ENCODE assay signal across 20 cellular contexts in genomic region chr5:115785395-115786009, GRCh38. TPM values are rescaled to one million over a fixed set of nuclear protein-coding genes. Genes with fewer than 3 reads are reported as not detected.
A peak's percentile ranks its signal among the peaks of the same experiment; 100 is the strongest.
DNase-seq lines count a peak whose midpoint lies in the region; ATAC-seq and TF ChIP-seq lines count a peak whose summit lies in the region.
"Had no signal": no experiment of that assay in that cellular context is flagged by ENCODE, and none has a peak within 500 bp of the region (broad histone marks: within the 10 kb centered on the region; RNA-seq: fewer than 3 reads in every experiment).

No MANE protein-coding gene starts in this region.

- peak overlapping the region; percentile 2 for H3K4me2 ChIP-seq in neural progenitor cell

- H3K36me3 Mint-ChIP-seq in neural progenitor cell = no peaks in the 10 kb centered on the region
- H3K36me3 Mint-ChIP-seq: activated CD4-positive, alpha-beta memory T cell treated with anti-CD3 and anti-CD28 coated beads for 36 hours; CD4-positive, alpha-beta memory T cell had no signal

- H2AFZ ChIP-seq in neural progenitor cell (replicated peaks) = peak overlapping the region; percentile 86

- H3K4me1 ChIP-seq in neural progenitor cell (no peaks in the 10 kb centered on the region), foreskin keratinocyte (no peaks in the 10 kb centered on the region)

- H3K9me3 ChIP-seq in neural progenitor cell (ENCODE audit: low read depth) = no peaks in the 10 kb centered on the region

- H3K36me3 ChIP-seq in neural progenitor cell = no peaks in the 10 kb centered on the region
- H3K36me3 ChIP-seq in brain microvascular endothelial cell (replicated peaks) = no peaks in the 10 kb centered on the region

- no peaks in the 10 kb centered on the region for H3F3A ChIP-seq in neural progenitor cell (ENCODE audit: low read depth)

- no peak overlapping the region for H3K4me3 Mint-ChIP-seq in neural progenitor cell
- H3K4me3 Mint-ChIP-seq: activated B cell treated with CpG ODN at 0.5 μM for 24 hours; activated CD4-positive, alpha-beta memory T cell treated with anti-CD3 and anti-CD28 coated beads for 36 hours; CD4-positive, alpha-beta memory T cell; T-helper 2 cell treated with Interferon-gamma antibody and Interleukin-4, amounts not matched to agents 5 μg/mL and 100 μg/mL, for 36 hours had no signal

- H4K20me1 ChIP-seq in neural progenitor cell (ENCODE audit: low read depth) = no peaks in the 10 kb centered on the region

- POLR2A ChIA-PET in HEK293T (lab: Yijun Ruan, JAX) = interaction anchor here (1.4 kb wide), 1 partner anchor 11 kb away, joined by 4 read pairs; no protein-coding TSS in a partner anchor

- H3K27ac Mint-ChIP-seq in neural progenitor cell = peak overlapping the region; percentile 88
- H3K27ac Mint-ChIP-seq: activated B cell treated with CpG ODN at 0.5 μM for 24 hours; activated CD4-positive, alpha-beta memory T cell treated with anti-CD3 and anti-CD28 coated beads for 36 hours; CD4-positive, alpha-beta memory T cell; T-helper 2 cell treated with Interferon-gamma antibody and Interleukin-4, amounts not matched to agents 5 μg/mL and 100 μg/mL, for 36 hours had no signal

- H3K9me3 Mint-ChIP-seq in neural progenitor cell = no peaks in the 10 kb centered on the region
- H3K9me3 Mint-ChIP-seq: activated B cell treated with CpG ODN at 0.5 μM for 24 hours; activated CD4-positive, alpha-beta memory T cell treated with anti-CD3 and anti-CD28 coated beads for 36 hours; T-helper 2 cell treated with Interferon-gamma antibody and Interleukin-4, amounts not matched to agents 5 μg/mL and 100 μg/mL, for 36 hours had no signal

- peaks cover 13% of the 10 kb centered on the region for H3K4me1 Mint-ChIP-seq in neural progenitor cell
- H3K4me1 Mint-ChIP-seq: CD4-positive, alpha-beta memory T cell had no signal

- TF ChIP-seq CTCF in neural progenitor cell (IDR thresholded peaks at IDR 0.05) (no peak), brain microvascular endothelial cell (IDR thresholded peaks at IDR 0.05; ENCODE audit: low read depth, low read length, missing control alignments) (no peak), foreskin keratinocyte (conservative IDR thresholded peaks at IDR 0.05) (no peak)

- H3K9ac ChIP-seq in neural progenitor cell = no peak overlapping the region

- no peaks in the 10 kb centered on the region for H3K79me2 ChIP-seq in neural progenitor cell (ENCODE audit: low read depth)

- H3K27me3 ChIP-seq in neural progenitor cell = no peaks in the 10 kb centered on the region
- no peaks in the 10 kb centered on the region for H3K27me3 ChIP-seq in brain microvascular endothelial cell (replicated peaks)
- H3K27me3 ChIP-seq in foreskin keratinocyte = peaks cover 15% of the 10 kb centered on the region

- no peak overlapping the region for H3K4me3 ChIP-seq in neural progenitor cell
- H3K4me3 ChIP-seq in brain microvascular endothelial cell (ENCODE audit: low read depth, low read length) = no peak overlapping the region
- H3K4me3 ChIP-seq: SK-N-MC had no signal

- in situ Hi-C loops in brain microvascular endothelial cell (cut with HindIII; ENCODE audit: low pct_ligation_motif_present, low sequenced_read_pairs) = no loop called here

- no peaks in the 10 kb centered on the region for H3K27me3 Mint-ChIP-seq in neural progenitor cell (ENCODE audit: insufficient read depth, low read depth)

- DNase-seq in HEK293T (ENCODE audit: extremely low spot score) (peak; percentile 21), SK-N-DZ (ENCODE audit: low spot score) (peak; percentile 92), iPS DF 19.7 (ENCODE audit: low read depth, low spot score) (peak; percentile 64), neural progenitor cell (ENCODE audit: low spot score) (peak; percentile 77), brain microvascular endothelial cell (no peak), foreskin keratinocyte (no peak)
- DNase-seq in activated naive CD4-positive, alpha-beta T cell (lab: John Stamatoyannopoulos, UW) = no peak
- DNase-seq: activated B cell treated with CpG ODN at 0.5 μM for 24 hours; activated CD4-positive, alpha-beta memory T cell treated with anti-CD3 and anti-CD28 coated beads for 36 hours; activated gamma-delta T cell; CD4-positive, alpha-beta memory T cell; dermis blood vessel endothelial cell; foreskin melanocyte; hypothalamus; left colon; NCI-H1417; stimulated activated CD4-positive, alpha-beta T cell treated with anti-CD3 and anti-CD28 coated beads, Interleukin-4, amount 100 ng/mL, for 4 hours had no signal

- H3K27ac ChIP-seq in neural progenitor cell (no peak overlapping the region), brain microvascular endothelial cell (no peak overlapping the region), foreskin keratinocyte (no peak overlapping the region)
- H3K27ac ChIP-seq: SK-N-MC had no signal

- CTCF ChIA-PET in HEK293T (lab: Yijun Ruan, JAX) = interaction anchor here (0.6 kb wide), 1 partner anchor 93 kb away, joined by 3 read pairs; no protein-coding TSS in a partner anchor

- ATAC-seq in foreskin keratinocyte = no peak
- ATAC-seq in HG03521 (IDR thresholded peaks at IDR 0.05; ENCODE audit: unreplicated experiment) = no peak
- ATAC-seq: left colon had no signal

TF ChIP-seq in HEK293T, 16 proteins besides CTCF, POLR2A, EP300 and RAD21:
- TF ChIP-seq FOXM1 (IDR thresholded peaks at IDR 0.05; ENCODE audit: borderline replicate concordance) = no peak
- no peak for TF ChIP-seq FOXA1 (IDR thresholded peaks at IDR 0.05)
- no peak for TF ChIP-seq ELF4 (IDR thresholded peaks at IDR 0.05)
- no peak for TF ChIP-seq ARNT (IDR thresholded peaks at IDR 0.05)
- TF ChIP-seq SP1 (IDR thresholded peaks at IDR 0.05) = no peak
TF ChIP-seq in HEK293T: peak in this region for 0.

RNA-seq across cellular contexts. Expression of gene CDO1, which starts 31.0 kb away (rescaled TPM):
- polyA plus RNA-seq in SK-N-DZ (2014; cell fraction: cytosol; rRNA removed) = 16.0 and 22.5 TPM in 2 replicates
- polyA plus RNA-seq in SK-N-DZ (2014; cell fraction: nucleus; rRNA removed) = 15.3 and 22.6 TPM in 2 replicates
- 18.4 and 21.9 TPM in 2 replicates for total RNA-seq in neural progenitor cell (ENCODE audit: low replicate concordance)
- total RNA-seq in foreskin keratinocyte = 0.18 and 0.20 TPM in 2 replicates
- 0.04 and 0.10 TPM in 2 replicates for polyA plus RNA-seq in foreskin keratinocyte
- total RNA-seq: activated B cell treated with CpG ODN at 0.5 μM for 24 hours had no signal
- polyA plus RNA-seq: CD4-positive, alpha-beta memory T cell had no signal

RNA-seq across cellular contexts. Expression of gene ATG12, which starts 55.9 kb away (rescaled TPM):
- polyA plus RNA-seq in SK-N-DZ (2014; cell fraction: cytosol; rRNA removed) = 80.9 and 94.1 TPM in 2 replicates
- polyA plus RNA-seq in SK-N-DZ (2014; cell fraction: nucleus; rRNA removed) = 54.4 and 61.8 TPM in 2 replicates
- total RNA-seq in neural progenitor cell (ENCODE audit: low replicate concordance) = 50.4 and 122 TPM in 2 replicates
- 39.6 and 40.6 TPM in 2 replicates for total RNA-seq in foreskin keratinocyte
- 31.1 and 32.2 TPM in 2 replicates for polyA plus RNA-seq in foreskin keratinocyte

RNA-seq across cellular contexts. Expression of gene AP3S1, which starts 56.2 kb away (rescaled TPM):
- polyA plus RNA-seq in SK-N-DZ (2014; cell fraction: cytosol; rRNA removed) = 45.2 and 458 TPM in 2 replicates
- 35.2 and 75.0 TPM in 2 replicates for polyA plus RNA-seq in SK-N-DZ (2014; cell fraction: nucleus; rRNA removed)
- total RNA-seq in neural progenitor cell (ENCODE audit: low replicate concordance) (139 and 157 TPM in 2 replicates), foreskin keratinocyte (112 and 124 TPM in 2 replicates)
- polyA plus RNA-seq in foreskin keratinocyte = 98.5 and 116 TPM in 2 replicates

Comparison
In these comparisons a context has a peak if more than half of its experiments do, and no peak if none do; other contexts are left out.
1. DNase-seq: peak in HEK293T (single experiment), SK-N-DZ (single experiment), iPS DF 19.7 (single experiment) and neural progenitor cell (single experiment); none in brain microvascular endothelial cell (single experiment), activated naive CD4-positive, alpha-beta T cell (0 of 4) and foreskin keratinocyte (0 of 2).
2. RNA of gene CDO1, which starts 31.0 kb away (total RNA-seq): 18.4 to 21.9 TPM in neural progenitor cell; 0.18 to 0.20 TPM in foreskin keratinocyte; every median in the first group is over 10 times any median in the second.